8 cellular contexts compared by ENCODE assay signal in genomic region chr17:38729886-38730525, GRCh38. TPM values are rescaled to one million over a fixed set of nuclear protein-coding genes. Genes with fewer than 3 reads are reported as not detected.
DNase-seq lines count a peak whose midpoint lies in the region; ATAC-seq, FAIRE-seq and TF ChIP-seq lines count a peak whose summit lies in the region.

CISD3 (plus strand) TSS chr17:38730341; CDS start chr17:38730359, 18 bp downstream.

- H3K27ac ChIP-seq in colonic mucosa = peak within 1 kb of the TSS; percentile 92
- H3K27ac ChIP-seq in HepG2 (ENCODE audit: extremely low read length, insufficient read depth, low read length) = peak within 1 kb of the TSS; percentile 97

- no peak within 1 kb of the TSS for H2AFZ ChIP-seq in HepG2 (ENCODE audit: low read length)

- H3K9ac ChIP-seq in colonic mucosa (ENCODE audit: low read depth in 2 of 2, low read length in 2 of 2) (peak within 1 kb of the TSS; percentile 88 to 99), HepG2 (ENCODE audit: insufficient read depth, low read depth, low read length) (peak within 1 kb of the TSS; percentile 90)

- H3K4me1 ChIP-seq in colonic mucosa = peaks cover 28% of the 10 kb centered on the region
- H3K4me1 ChIP-seq in HepG2 (ENCODE audit: insufficient read depth, low read length) = peaks cover 54% of the 10 kb centered on the region

- H3K27me3 ChIP-seq in colonic mucosa (no peaks in the 10 kb centered on the region), HepG2 (ENCODE audit: control insufficient read depth in 1 of 2, insufficient read depth in 2 of 2, low read length in 2 of 2) (no peaks in the 10 kb centered on the region)

- ATAC-seq in GM18517 (IDR thresholded peaks at IDR 0.05; ENCODE audit: unreplicated experiment) (peak; percentile 41), HG03097 (IDR thresholded peaks at IDR 0.05; ENCODE audit: low FRiP score, unreplicated experiment) (peak; percentile 61), HepG2 (peak; percentile 69)

- TF ChIP-seq RAD21 in HepG2 (CRISPR knock-in tag; IDR thresholded peaks at IDR 0.05) = peak; percentile 97

- H3K9me3 ChIP-seq in colonic mucosa (no peaks in the 10 kb centered on the region), HepG2 (ENCODE audit: low read length) (no peaks in the 10 kb centered on the region)

- WGBS in HepG2 (ENCODE audit: low lambda C conversion rate) = 7% methylated on average over 9 of the region's 92 CpGs

- BruUV-seq in HepG2 (replicated peaks; lab: Mats Ljungman, UMichigan) = no TSS peak

- H3K4me2 ChIP-seq in HepG2 (ENCODE audit: low read depth, low read length) = peak within 1 kb of the TSS; percentile 93

- POLR2A ChIA-PET in HepG2 (lab: Yijun Ruan, JAX) = interaction anchor here (1.0 to 3.0 kb wide), 21 partner anchors 9 to 139 kb away, joined by 3 to 43 read pairs (median 6); partner anchors contain the start of genes MLLT6, PSMB3 and RPL23

- CTCF ChIA-PET in HepG2 (lab: Yijun Ruan, JAX; ENCODE audit: low intra/inter-chr PET ratio, low total read pairs) = interaction anchor here (1.4 to 1.5 kb wide), 2 partner anchors 26 to 53 kb away, joined by 4 to 6 read pairs; no protein-coding TSS in a partner anchor

- TF ChIP-seq CTCF in colonic mucosa (IDR thresholded peaks at IDR 0.05) (peak; percentile 62), HepG2 (CRISPR knock-in tag; IDR thresholded peaks at IDR 0.05) (peak; percentile 79)

- H3K4me3 ChIP-seq in colonic mucosa = peak within 1 kb of the TSS; percentile 71
- H3K4me3 ChIP-seq in HepG2 (replicated peaks in 1 of 3; ENCODE audit: insufficient read depth in 1 of 3, low read depth in 2 of 3, low read length in 3 of 3) = peak within 1 kb of the TSS; percentile 67 to 100 (median 95)

- DNase-seq in ACHN (peak; percentile 93), NCI-H446 treated with DMSO at 0.1 percent for 48 hours (lab: John Stamatoyannopoulos, UW) (peak; percentile 47), colonic mucosa (peak; percentile 88), HepG2 (ENCODE audit: low spot score) (peak; percentile 81)
- peak; percentile 82 to 88 for DNase-seq in activated CD4-positive, alpha-beta T cell treated with anti-CD3 and anti-CD28 coated beads for 4 hours
- peak; percentile 80 to 84 for DNase-seq in stimulated activated CD4-positive, alpha-beta T cell treated with anti-CD3 and anti-CD28 coated beads, Interleukin-2, amount 100 ng/mL, for 48 hours

- TF ChIP-seq POLR2A in HepG2 (IDR thresholded peaks at IDR 0.05; ENCODE audit: insufficient read depth in 1 of 2, low read depth in 2 of 2, low read length in 2 of 2) = peak; percentile 22 to 63; a peak in 3 of 4 replicates

- H4K20me1 ChIP-seq in HepG2 (ENCODE audit: insufficient read depth, low read length) = peaks cover 13% of the 10 kb centered on the region; the same call in 1 of the 2 replicates

- H3K79me2 ChIP-seq in HepG2 (ENCODE audit: insufficient read depth, low read length) = peaks cover 26% of the 10 kb centered on the region

- FAIRE-seq in HepG2 (lab: Jason Lieb, UNC) = no peak

- peak in 1 of 2 experiments; percentile 37; a peak in 2 of 4 replicates for TF ChIP-seq EP300 in HepG2 (IDR thresholded peaks at IDR 0.05; ENCODE audit: low read depth in 2 of 2, low read length in 2 of 2)
- TF ChIP-seq EP300 in HepG2 (CRISPR knock-in tag; IDR thresholded peaks at IDR 0.05; ENCODE audit: borderline replicate concordance) = no peak

- in situ Hi-C loops in ACHN (cut with HindIII; ENCODE audit: low pct_ligation_motif_present, low pct_unique_long_range_greater_than_20kb, low sequenced_read_pairs) = no loop called here
- in situ Hi-C loops in HepG2 (cut with HindIII; ENCODE audit: extremely low pct_ligation_motif_present, low pct_unique_long_range_greater_than_20kb) = loop anchor here (5.0 kb wide), 1 partner anchor 53 kb away; no protein-coding TSS in a partner anchor

- no peaks in the 10 kb centered on the region for H3K36me3 ChIP-seq in colonic mucosa
- peaks cover 11 to 23% of the 10 kb centered on the region in 2 experiments for H3K36me3 ChIP-seq in HepG2 (replicated peaks in 1 of 2; ENCODE audit: control insufficient read depth in 1 of 2, insufficient read depth in 2 of 2, low read length in 2 of 2)

- intact Hi-C loops in colonic mucosa (cut with DNase I) = no loop called here
- intact Hi-C loops in HepG2 (cut with micrococcal nuclease; ENCODE audit: unreplicated experiment) = loop anchor here (1.0 to 2.0 kb wide), 3 partner anchors 19 to 53 kb away; partner anchors contain the start of gene PCGF2

TF ChIP-seq in HepG2, 621 proteins besides CTCF, POLR2A, EP300 and RAD21 (continues in another document):
- no peak for TF ChIP-seq MATR3 (CRISPR knock-in tag; IDR thresholded peaks at IDR 0.05)
- TF ChIP-seq PRDM4 (CRISPR knock-in tag; IDR thresholded peaks at IDR 0.05; ENCODE audit: borderline replicate concordance) = no peak
- TF ChIP-seq, protein P1, sequence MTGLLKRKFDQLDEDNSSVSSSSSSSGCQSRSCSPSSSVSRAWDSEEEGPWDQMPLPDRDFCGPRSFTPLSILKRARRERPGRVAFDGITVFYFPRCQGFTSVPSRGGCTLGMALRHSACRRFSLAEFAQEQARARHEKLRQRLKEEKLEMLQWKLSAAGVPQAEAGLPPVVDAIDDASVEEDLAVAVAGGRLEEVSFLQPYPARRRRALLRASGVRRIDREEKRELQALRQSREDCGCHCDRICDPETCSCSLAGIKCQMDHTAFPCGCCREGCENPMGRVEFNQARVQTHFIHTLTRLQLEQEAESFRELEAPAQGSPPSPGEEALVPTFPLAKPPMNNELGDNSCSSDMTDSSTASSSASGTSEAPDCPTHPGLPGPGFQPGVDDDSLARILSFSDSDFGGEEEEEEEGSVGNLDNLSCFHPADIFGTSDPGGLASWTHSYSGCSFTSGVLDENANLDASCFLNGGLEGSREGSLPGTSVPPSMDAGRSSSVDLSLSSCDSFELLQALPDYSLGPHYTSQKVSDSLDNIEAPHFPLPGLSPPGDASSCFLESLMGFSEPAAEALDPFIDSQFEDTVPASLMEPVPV (CRISPR knock-in tag; IDR thresholded peaks at IDR 0.05) = no peak
- TF ChIP-seq KDM3A (CRISPR knock-in tag; IDR thresholded peaks at IDR 0.05; ENCODE audit: low read depth) = 0 out of 2 replicates have a peak, but pooled peaks have one; percentile 51

RNA-seq across cellular contexts. Expression of gene CISD3, which starts in this region (rescaled TPM):
- 100 to 1,000 TPM in 1 of 2 donors, 10 to 100 TPM in 1; 82.2 to 152 TPM for total RNA-seq in colonic mucosa
- 34.1 and 42.6 TPM in 2 replicates for total RNA-seq in HepG2 (2016; rRNA removed; fragmentation: Illumina TruSeq; extraction: Trizol)
- total RNA-seq in HepG2 (2016; cell fraction: cytosol; rRNA removed; fragmentation: Illumina TruSeq; extraction: Trizol; ENCODE audit: low read depth) = 64.2 and 89.3 TPM in 2 replicates
- total RNA-seq in HepG2 (2016; cell fraction: insoluble cytoplasmic fraction; rRNA removed; fragmentation: Illumina TruSeq; extraction: Trizol) = 38.9 and 39.2 TPM in 2 replicates
- 72.8 and 92.2 TPM in 2 replicates for total RNA-seq in HepG2 (2016; cell fraction: membrane; rRNA removed; fragmentation: Illumina TruSeq; extraction: Trizol)
- 12.0 and 15.5 TPM in 2 replicates for total RNA-seq in HepG2 (2016; cell fraction: nucleus; rRNA removed; fragmentation: Illumina TruSeq; extraction: Trizol)
- polyA plus RNA-seq in HepG2 (2011; rRNA removed) = 30.0 and 34.9 TPM in 2 replicates
- 15.0 and 24.9 TPM in 2 replicates for polyA plus RNA-seq in HepG2 (2011; cell fraction: cytosol; rRNA removed)
- polyA plus RNA-seq in HepG2 (2011; cell fraction: nucleus; rRNA removed) = 10.7 and 11.5 TPM in 2 replicates
- 34.2 TPM in 2 replicates for polyA plus RNA-seq in HepG2 (2012)
- 183 and 249 TPM in 2 replicates for polyA plus RNA-seq in HepG2 (2016; cell fraction: cytosol; fragmentation: Illumina TruSeq; extraction: Trizol; ENCODE audit: low read depth)
- 69.7 and 77.8 TPM in 2 replicates for polyA plus RNA-seq in HepG2 (2016; cell fraction: insoluble cytoplasmic fraction; fragmentation: Illumina TruSeq; extraction: Trizol; ENCODE audit: low read depth)
- 135 and 168 TPM in 2 replicates for polyA plus RNA-seq in HepG2 (2016; cell fraction: membrane; fragmentation: Illumina TruSeq; extraction: Trizol; ENCODE audit: low read depth)
- 46.2 and 46.8 TPM in 2 replicates for polyA plus RNA-seq in HepG2 (2016; cell fraction: nucleus; fragmentation: Illumina TruSeq; extraction: Trizol; ENCODE audit: insufficient read depth, low read depth)
- polyA minus RNA-seq in HepG2 (2011; rRNA and poly(A)+ RNA removed; ENCODE audit: low replicate concordance) = 16.1 and 27.0 TPM in 2 replicates
- 7.2 and 7.7 TPM in 2 replicates for polyA minus RNA-seq in HepG2 (2011; cell fraction: cytosol; rRNA and poly(A)+ RNA removed)
- 7.1 and 8.1 TPM in 2 replicates for polyA minus RNA-seq in HepG2 (2011; cell fraction: nucleus; rRNA and poly(A)+ RNA removed)

Comparison
In these comparisons a context has a peak if more than half of its experiments do, and no peak if none do; other contexts are left out.
1. Peak in every context shown above with its lines: DNase-seq, ATAC-seq, H3K4me3 ChIP-seq and H3K27ac ChIP-seq.